ENCODE assay signal across 1 cellular context in the genomic region with DNA sequence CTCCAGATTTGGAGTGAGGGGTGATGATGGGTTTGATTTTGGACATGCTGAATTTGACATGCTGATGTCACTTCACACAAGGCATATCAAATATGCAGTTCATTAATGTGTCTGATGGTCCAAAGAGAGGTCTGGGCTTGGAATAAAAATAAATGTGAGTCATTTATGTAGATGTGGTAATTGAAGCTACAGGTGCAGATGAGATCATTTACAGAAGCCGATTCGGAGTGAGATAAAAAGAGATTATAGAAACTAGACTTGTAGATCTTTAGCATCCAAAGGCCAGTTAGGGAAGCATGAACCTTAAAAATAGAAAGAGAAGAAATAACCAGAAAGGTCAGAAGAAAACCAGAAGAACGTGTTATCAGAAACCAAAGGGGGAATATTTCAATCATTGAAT.
TF ChIP-seq lines count a peak whose summit lies in the region.

No MANE protein-coding gene starts in this region.

TF ChIP-seq in WTC11, 78 proteins besides CTCF, POLR2A, EP300 and RAD21 (continued from another document):
- TF ChIP-seq ATF2 (CRISPR knock-in tag; IDR thresholded peaks at IDR 0.05; ENCODE audit: borderline replicate concordance, low read depth) (no peak), RELA (CRISPR knock-in tag; IDR thresholded peaks at IDR 0.05; ENCODE audit: borderline replicate concordance) (no peak), ZNF671 (CRISPR knock-in tag; IDR thresholded peaks at IDR 0.05) (no peak), NFATC4 (CRISPR knock-in tag; IDR thresholded peaks at IDR 0.05) (no peak), ZNF396 (CRISPR knock-in tag; IDR thresholded peaks at IDR 0.05; ENCODE audit: borderline replicate concordance) (no peak), ZNF219 (CRISPR knock-in tag; IDR thresholded peaks at IDR 0.05; ENCODE audit: borderline replicate concordance) (no peak), E2F1 (CRISPR knock-in tag; IDR thresholded peaks at IDR 0.05) (no peak), ZNF138 (CRISPR knock-in tag; conservative IDR thresholded peaks at IDR 0.05) (no peak), CREM (CRISPR knock-in tag; IDR thresholded peaks at IDR 0.05) (no peak)
- TF ChIP-seq, protein P1, sequence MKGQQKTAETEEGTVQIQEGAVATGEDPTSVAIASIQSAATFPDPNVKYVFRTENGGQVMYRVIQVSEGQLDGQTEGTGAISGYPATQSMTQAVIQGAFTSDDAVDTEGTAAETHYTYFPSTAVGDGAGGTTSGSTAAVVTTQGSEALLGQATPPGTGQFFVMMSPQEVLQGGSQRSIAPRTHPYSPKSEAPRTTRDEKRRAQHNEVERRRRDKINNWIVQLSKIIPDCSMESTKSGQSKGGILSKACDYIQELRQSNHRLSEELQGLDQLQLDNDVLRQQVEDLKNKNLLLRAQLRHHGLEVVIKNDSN (CRISPR knock-in tag; IDR thresholded peaks at IDR 0.05) = no peak
